In the genomic region with DNA sequence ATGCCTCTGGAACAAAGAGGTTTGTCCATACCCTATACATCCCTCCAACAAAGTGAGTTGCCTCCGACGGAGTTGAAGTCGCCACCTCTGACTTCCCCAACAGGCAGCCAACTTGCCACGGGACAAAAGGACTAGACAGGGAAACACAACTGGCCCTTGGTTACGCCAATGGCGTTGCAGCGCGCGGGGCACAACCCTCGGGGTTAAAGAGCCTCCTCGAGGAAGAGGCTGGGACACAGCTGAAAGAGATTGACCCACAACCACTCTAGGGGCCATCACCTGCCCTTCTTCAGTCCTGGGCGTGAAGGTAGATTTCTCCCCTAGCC, we compare ENCODE assay signal across 8 cellular contexts. TPM values are rescaled to one million over a fixed set of nuclear protein-coding genes. Genes with fewer than 3 reads are reported as not detected.
DNase-seq lines count a peak whose midpoint lies in the region; ATAC-seq and TF ChIP-seq lines count a peak whose summit lies in the region.

No MANE protein-coding gene starts in this region.

- H3K9me3 Mint-ChIP-seq in CD4-positive, alpha-beta T cell = no peaks in the 10 kb centered on the region

- no peaks in the 10 kb centered on the region for H3K27me3 ChIP-seq in CD4-positive, alpha-beta T cell (ENCODE audit: control insufficient read depth, insufficient read depth, low read length)
- H3K27me3 ChIP-seq in OCI-LY1 (ENCODE audit: insufficient read depth, low read length) (no peaks in the 10 kb centered on the region), body of pancreas (no peaks in the 10 kb centered on the region)

- no peak for TF ChIP-seq POLR2A in body of pancreas (IDR thresholded peaks at IDR 0.05)

- peak overlapping the region; percentile 76 for H3K4me2 ChIP-seq in OCI-LY1 (ENCODE audit: low read length)

- TF ChIP-seq CTCF in CD4-positive, alpha-beta T cell (IDR thresholded peaks at IDR 0.05) = no peak
- TF ChIP-seq CTCF in OCI-LY1 (IDR thresholded peaks at IDR 0.05; ENCODE audit: low read length) (no peak), body of pancreas (IDR thresholded peaks at IDR 0.05) (no peak)

- CTCF ChIA-PET in CD4-positive, alpha-beta T cell (lab: Charles Lee) = interaction anchor here (0.6 to 1.5 kb wide), 4 partner anchors 12 to 1514 kb away, joined by 3 to 4 read pairs (median 3); no protein-coding TSS in a partner anchor

- peaks cover 60% of the 10 kb centered on the region for H3K4me1 Mint-ChIP-seq in CD4-positive, alpha-beta T cell (ENCODE audit: low read depth)

- POLR2A ChIA-PET in CD4-positive, alpha-beta T cell (lab: Charles Lee) = interaction anchor here (0.7 to 2.9 kb wide), 10 partner anchors 9 to 305 kb away, joined by 3 to 45 read pairs (median 6); partner anchors contain the start of genes CCDC121, EIF2B4, GPN1 and MPV17

- no peaks in the 10 kb centered on the region for H3K9me2 ChIP-seq in OCI-LY1 (ENCODE audit: low read depth, low read length)

- ATAC-seq in CD4-positive, alpha-beta T cell (ENCODE audit: poor library complexity) = peak; percentile 8
- ATAC-seq in GM18873 (IDR thresholded peaks at IDR 0.05; ENCODE audit: low FRiP score, unreplicated experiment) = peak; percentile 32
- ATAC-seq in HG03108 (IDR thresholded peaks at IDR 0.05; ENCODE audit: unreplicated experiment) = peak; percentile 29
- peak; percentile 5 for ATAC-seq in body of pancreas
- ATAC-seq in stimulated activated naive CD8-positive, alpha-beta T cell treated with anti-CD3 and anti-CD28 coated beads, Interleukin-15, Interleukin-2, amounts not matched to agents 100 U/mL and 50 U/mL, for 24 hours = peak; percentile 41

- peak in 2 of 10 experiments; percentile 18 to 27 for DNase-seq in CD4-positive, alpha-beta T cell
- DNase-seq in body of pancreas (peak in 3 of 4 donors; percentile 35 to 60 (median 45)), islet precursor cell (peak; percentile 85), NCI-H1048 (lab: John Stamatoyannopoulos, UW) (no peak)
- DNase-seq in stimulated activated naive CD8-positive, alpha-beta T cell treated with anti-CD3 and anti-CD28 coated beads, Interleukin-15, Interleukin-2, amounts not matched to agents 100 U/mL and 50 U/mL, for 24 hours = peak; percentile 67

- H3K9me3 ChIP-seq in CD4-positive, alpha-beta T cell (ENCODE audit: control insufficient read depth, low read length) = no peaks in the 10 kb centered on the region
- H3K9me3 ChIP-seq in OCI-LY1 (ENCODE audit: low read length) (no peaks in the 10 kb centered on the region), body of pancreas (no peaks in the 10 kb centered on the region)

- peak overlapping the region; percentile 87 for H3K27ac ChIP-seq in CD4-positive, alpha-beta T cell (ENCODE audit: low read depth, low read length)
- H3K27ac ChIP-seq in OCI-LY1 (ENCODE audit: low read depth, low read length, poor library complexity, severe bottlenecking) = peak overlapping the region; percentile 75
- peak overlapping the region; percentile 75 to 93 (median 88) for H3K27ac ChIP-seq in body of pancreas

- H3K27me3 Mint-ChIP-seq in CD4-positive, alpha-beta T cell = no peaks in the 10 kb centered on the region

- H3K4me3 ChIP-seq in OCI-LY1 (ENCODE audit: low read depth, low read length, poor library complexity, severe bottlenecking) = peak overlapping the region; percentile 81
- peak overlapping the region; percentile 72 to 80 for H3K4me3 ChIP-seq in body of pancreas

- H2AFZ ChIP-seq in OCI-LY1 (ENCODE audit: low read length) = no peak overlapping the region

- H3K36me3 Mint-ChIP-seq in CD4-positive, alpha-beta T cell (ENCODE audit: low read depth) = peaks cover 26% of the 10 kb centered on the region

- H3K36me3 ChIP-seq in OCI-LY1 (ENCODE audit: insufficient read depth, low read length) (peaks cover 7% of the 10 kb centered on the region; the same call in 1 of the 2 replicates), body of pancreas (replicated peaks in 1 of 2; ENCODE audit: insufficient read depth in 1 of 2, low read depth in 2 of 2) (no peaks in the 10 kb centered on the region)

- intact Hi-C loops in CD4-positive, alpha-beta T cell (cut with DNase I, micrococcal nuclease) = loop anchor here (1.0 to 5.0 kb wide), 6 partner anchors 14 to 1036 kb away; partner anchors contain the start of genes EIF2B4 (in 2 of the 2), MPV17 (in 2 of the 2), SNX17 (in 2 of the 2) and FOSL2 (in 1 of the 2)
- intact Hi-C loops in body of pancreas (cut with DNase I) = no loop called here

- H3F3A ChIP-seq in OCI-LY1 (ENCODE audit: insufficient read depth, low read length) = no peaks in the 10 kb centered on the region

- WGBS in body of pancreas, 2 donors = 0 to 1% methylated on average over 11 of the region's 12 CpGs

- no peaks in the 10 kb centered on the region for H4K20me1 ChIP-seq in OCI-LY1 (ENCODE audit: insufficient read depth, low read length)

- H3K4me3 Mint-ChIP-seq in CD4-positive, alpha-beta T cell = peak overlapping the region; percentile 96

- H3K4me1 ChIP-seq in OCI-LY1 (ENCODE audit: insufficient read depth, low read length, severe bottlenecking) = peaks cover 46% of the 10 kb centered on the region
- peaks cover 38% of the 10 kb centered on the region for H3K4me1 ChIP-seq in body of pancreas

- H3K27ac Mint-ChIP-seq in CD4-positive, alpha-beta T cell = peak overlapping the region; percentile 99

- peaks cover 62% of the 10 kb centered on the region for H3K79me2 ChIP-seq in OCI-LY1 (ENCODE audit: insufficient read depth, low read length)

- peak overlapping the region; percentile 89 for H3K9ac ChIP-seq in OCI-LY1 (ENCODE audit: low read length)

RNA-seq across cellular contexts. Expression of gene GTF3C2, which starts 0.5 kb away (rescaled TPM):
- total RNA-seq in CD4-positive, alpha-beta T cell = 10 to 100 TPM; 54.6 to 56.8 TPM
- 10 to 100 TPM; 26.2 to 73.2 TPM for total RNA-seq in body of pancreas

RNA-seq across cellular contexts. Expression of gene EIF2B4, which starts 14.1 kb away (rescaled TPM):
- total RNA-seq in CD4-positive, alpha-beta T cell = 10 to 100 TPM; 33.2 to 34.0 TPM
- total RNA-seq in body of pancreas = 10 to 100 TPM; 24.9 to 39.2 TPM

RNA-seq across cellular contexts. Expression of gene SNX17, which starts 14.4 kb away (rescaled TPM):
- total RNA-seq in CD4-positive, alpha-beta T cell = 10 to 100 TPM; 66.3 to 67.9 TPM
- 10 to 100 TPM; 50.4 to 70.8 TPM for total RNA-seq in body of pancreas

RNA-seq across cellular contexts. Expression of gene ZNF513, which starts 24.5 kb away (rescaled TPM):
- total RNA-seq in CD4-positive, alpha-beta T cell = 10 to 100 TPM; 22.8 to 22.9 TPM
- total RNA-seq in body of pancreas = 10 to 100 TPM; 11.7 to 22.1 TPM

RNA-seq across cellular contexts. Expression of gene MPV17, which starts 33.1 kb away (rescaled TPM):
- total RNA-seq in CD4-positive, alpha-beta T cell = 10 to 100 TPM; 29.3 to 31.0 TPM
- 10 to 100 TPM; 56.7 to 64.3 TPM for total RNA-seq in body of pancreas
